In the genomic region with DNA sequence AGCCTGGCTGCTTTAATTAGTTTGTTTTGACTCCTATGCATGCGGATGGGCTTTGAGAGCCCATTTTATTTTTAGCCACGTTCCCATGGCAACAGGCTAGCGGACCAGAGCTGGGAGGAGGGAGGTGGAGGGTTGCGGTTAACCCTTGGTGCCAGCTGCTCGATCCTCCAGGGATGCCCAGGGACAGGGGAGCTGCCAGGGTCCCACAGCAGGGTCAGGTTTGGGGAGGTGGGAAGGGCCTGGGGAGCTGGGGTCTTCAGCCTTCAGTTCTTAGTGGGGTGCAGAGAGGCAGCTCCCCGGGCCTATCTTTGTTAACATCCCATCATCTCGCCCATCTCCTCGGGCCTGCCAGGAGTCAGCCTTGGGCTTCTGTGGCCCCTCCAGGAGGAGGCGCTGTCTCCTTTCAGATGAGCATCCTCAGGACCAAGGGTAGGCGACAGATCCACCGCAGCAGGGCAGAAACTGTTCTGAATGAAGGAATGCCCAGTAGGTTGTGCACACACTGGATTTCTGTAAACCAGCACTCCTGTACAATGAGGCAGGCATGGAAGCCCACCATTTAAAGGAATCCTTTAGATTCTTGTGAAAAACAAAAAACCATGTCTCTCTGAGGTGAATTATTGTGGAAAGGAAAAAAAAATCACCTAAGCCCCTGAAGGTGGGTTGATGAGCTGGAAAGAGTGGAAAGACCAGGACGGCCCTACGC, we compare ENCODE assay signal across 8 cellular contexts.
DNase-seq lines count a peak whose midpoint lies in the region; ATAC-seq, FAIRE-seq and TF ChIP-seq lines count a peak whose summit lies in the region.

No MANE protein-coding gene starts in this region.

- BruUV-seq in HepG2 (replicated peaks; lab: Mats Ljungman, UMichigan) = no TSS peak

- no peak overlapping the region for H3K9ac ChIP-seq in HepG2 (ENCODE audit: insufficient read depth, low read depth, low read length)

- peak; percentile 94 for FAIRE-seq in HepG2 (lab: Jason Lieb, UNC)

- H3K79me2 ChIP-seq in HepG2 (ENCODE audit: insufficient read depth, low read length) = no peaks in the 10 kb centered on the region

- H4K20me1 ChIP-seq in HepG2 (ENCODE audit: insufficient read depth, low read length) = no peaks in the 10 kb centered on the region; the same call in 1 of the 2 replicates

- TF ChIP-seq CTCF in chondrocyte (IDR thresholded peaks at IDR 0.05) (peak; percentile 91), HepG2 (CRISPR knock-in tag; IDR thresholded peaks at IDR 0.05) (peak; percentile 98)

- POLR2A ChIA-PET in HepG2 (lab: Yijun Ruan, JAX) = no interaction called here

- intact Hi-C loops in HepG2 (cut with micrococcal nuclease; ENCODE audit: unreplicated experiment) = loop anchor here (1.0 kb wide), 3 partner anchors 85 to 252 kb away; no protein-coding TSS in a partner anchor

- CTCF ChIA-PET in HepG2 (lab: Yijun Ruan, JAX; ENCODE audit: low intra/inter-chr PET ratio, low total read pairs) = interaction anchor here (1.2 to 3.2 kb wide), 6 partner anchors 85 to 444 kb away, joined by 4 to 47 read pairs (median 8); no protein-coding TSS in a partner anchor

- in situ Hi-C loops in HepG2 (cut with HindIII; ENCODE audit: extremely low pct_ligation_motif_present, low pct_unique_long_range_greater_than_20kb) = loop anchor here (5.0 kb wide), 1 partner anchor 446 kb away; no protein-coding TSS in a partner anchor

- no peaks in the 10 kb centered on the region for H3K9me3 ChIP-seq in HepG2 (ENCODE audit: low read length)

- DNase-seq in 8988T (peak; percentile 77), NCI-H460 (ENCODE audit: extremely low read depth, low read depth) (peak; percentile 67), chondrocyte (ENCODE audit: low spot score) (no peak), HepG2 (ENCODE audit: low spot score) (peak; percentile 76)
- DNase-seq in activated CD4-positive, alpha-beta T cell treated with anti-CD3 and anti-CD28 coated beads for 4 hours = peak; percentile 77 to 82
- peak; percentile 79 to 80 for DNase-seq in stimulated activated CD4-positive, alpha-beta T cell treated with anti-CD3 and anti-CD28 coated beads, Interleukin-4, amount 100 ng/mL, for 48 hours (ENCODE audit: low read depth in 2 of 2)

- no peaks in the 10 kb centered on the region for H3K36me3 Mint-ChIP-seq in chondrocyte (ENCODE audit: low read depth)

- no peak overlapping the region for H3K4me2 ChIP-seq in HepG2 (ENCODE audit: low read depth, low read length)

- no peak overlapping the region for H3K4me3 Mint-ChIP-seq in chondrocyte (ENCODE audit: unreplicated experiment)

- no peaks in the 10 kb centered on the region for H3K36me3 ChIP-seq in HepG2 (replicated peaks in 1 of 2; ENCODE audit: control insufficient read depth in 1 of 2, insufficient read depth in 2 of 2, low read length in 2 of 2)

- no peaks in the 10 kb centered on the region for H3K9me3 Mint-ChIP-seq in chondrocyte (ENCODE audit: low read depth)

- no peak overlapping the region for H2AFZ ChIP-seq in HepG2 (ENCODE audit: low read length)

- ATAC-seq in GM18498 (IDR thresholded peaks at IDR 0.05; ENCODE audit: unreplicated experiment) (peak; percentile 80), HG03175 (IDR thresholded peaks at IDR 0.05; ENCODE audit: unreplicated experiment) (peak; percentile 63), HepG2 (peak; percentile 93)

- WGBS in HepG2 (ENCODE audit: low lambda C conversion rate) = 23% methylated on average over 13 of the region's 13 CpGs

- peaks cover 9 to 60% of the 10 kb centered on the region in 2 experiments for H3K27me3 ChIP-seq in HepG2 (ENCODE audit: control insufficient read depth in 1 of 2, insufficient read depth in 2 of 2, low read length in 2 of 2)

- no peaks in the 10 kb centered on the region for H3K4me1 ChIP-seq in HepG2 (ENCODE audit: insufficient read depth, low read length)

- no peak for TF ChIP-seq POLR2A in HepG2 (IDR thresholded peaks at IDR 0.05; ENCODE audit: insufficient read depth in 1 of 2, low read depth in 2 of 2, low read length in 2 of 2)

- no peak overlapping the region for H3K27ac ChIP-seq in HepG2 (ENCODE audit: extremely low read length, insufficient read depth, low read length)

- no peak overlapping the region for H3K4me3 ChIP-seq in HepG2 (replicated peaks in 1 of 3; ENCODE audit: insufficient read depth in 1 of 3, low read depth in 2 of 3, low read length in 3 of 3)

- no peaks in the 10 kb centered on the region for H3K27me3 Mint-ChIP-seq in chondrocyte (ENCODE audit: low read depth)

- H3K4me1 Mint-ChIP-seq in chondrocyte (ENCODE audit: low read depth) = peaks cover 25% of the 10 kb centered on the region

- TF ChIP-seq EP300 in HepG2 (IDR thresholded peaks at IDR 0.05; ENCODE audit: low read depth in 2 of 2, low read length in 2 of 2) = no peak
- no peak for TF ChIP-seq EP300 in HepG2 (CRISPR knock-in tag; IDR thresholded peaks at IDR 0.05; ENCODE audit: borderline replicate concordance)

- TF ChIP-seq RAD21 in HepG2 (CRISPR knock-in tag; IDR thresholded peaks at IDR 0.05) = peak; percentile 96

- H3K27ac Mint-ChIP-seq in chondrocyte (ENCODE audit: unreplicated experiment) = no peak overlapping the region

TF ChIP-seq in HepG2, 621 proteins besides CTCF, POLR2A, EP300 and RAD21 (continues in another document):
- TF ChIP-seq FOXC1 (CRISPR knock-in tag; IDR thresholded peaks at IDR 0.05; ENCODE audit: borderline replicate concordance) (no peak), SOX5 (CRISPR knock-in tag; IDR thresholded peaks at IDR 0.05; ENCODE audit: borderline replicate concordance) (no peak), ZNF180 (CRISPR knock-in tag; IDR thresholded peaks at IDR 0.05; ENCODE audit: borderline replicate concordance, low read depth) (no peak), ZNF83 (CRISPR knock-in tag; IDR thresholded peaks at IDR 0.05; ENCODE audit: borderline replicate concordance) (no peak), ARID2 (CRISPR knock-in tag; IDR thresholded peaks at IDR 0.05; ENCODE audit: borderline replicate concordance) (no peak), HOXD1 (CRISPR knock-in tag; IDR thresholded peaks at IDR 0.05) (no peak), MIER3 (CRISPR knock-in tag; IDR thresholded peaks at IDR 0.05; ENCODE audit: borderline replicate concordance) (0 out of 2 replicates have a peak, but pooled peaks have one; percentile 71), ZNF713 (CRISPR knock-in tag; IDR thresholded peaks at IDR 0.05) (no peak), EED (CRISPR knock-in tag; IDR thresholded peaks at IDR 0.05) (no peak), SATB2 (CRISPR knock-in tag; IDR thresholded peaks at IDR 0.05) (no peak), SAP130 (CRISPR knock-in tag; IDR thresholded peaks at IDR 0.05; ENCODE audit: low read depth) (peak; percentile 43), REL (CRISPR knock-in tag; conservative IDR thresholded peaks at IDR 0.05) (no peak)
- TF ChIP-seq, protein P1, sequence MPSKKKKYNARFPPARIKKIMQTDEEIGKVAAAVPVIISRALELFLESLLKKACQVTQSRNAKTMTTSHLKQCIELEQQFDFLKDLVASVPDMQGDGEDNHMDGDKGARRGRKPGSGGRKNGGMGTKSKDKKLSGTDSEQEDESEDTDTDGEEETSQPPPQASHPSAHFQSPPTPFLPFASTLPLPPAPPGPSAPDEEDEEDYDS (CRISPR knock-in tag; IDR thresholded peaks at IDR 0.05) = no peak
- TF ChIP-seq, protein P2, sequence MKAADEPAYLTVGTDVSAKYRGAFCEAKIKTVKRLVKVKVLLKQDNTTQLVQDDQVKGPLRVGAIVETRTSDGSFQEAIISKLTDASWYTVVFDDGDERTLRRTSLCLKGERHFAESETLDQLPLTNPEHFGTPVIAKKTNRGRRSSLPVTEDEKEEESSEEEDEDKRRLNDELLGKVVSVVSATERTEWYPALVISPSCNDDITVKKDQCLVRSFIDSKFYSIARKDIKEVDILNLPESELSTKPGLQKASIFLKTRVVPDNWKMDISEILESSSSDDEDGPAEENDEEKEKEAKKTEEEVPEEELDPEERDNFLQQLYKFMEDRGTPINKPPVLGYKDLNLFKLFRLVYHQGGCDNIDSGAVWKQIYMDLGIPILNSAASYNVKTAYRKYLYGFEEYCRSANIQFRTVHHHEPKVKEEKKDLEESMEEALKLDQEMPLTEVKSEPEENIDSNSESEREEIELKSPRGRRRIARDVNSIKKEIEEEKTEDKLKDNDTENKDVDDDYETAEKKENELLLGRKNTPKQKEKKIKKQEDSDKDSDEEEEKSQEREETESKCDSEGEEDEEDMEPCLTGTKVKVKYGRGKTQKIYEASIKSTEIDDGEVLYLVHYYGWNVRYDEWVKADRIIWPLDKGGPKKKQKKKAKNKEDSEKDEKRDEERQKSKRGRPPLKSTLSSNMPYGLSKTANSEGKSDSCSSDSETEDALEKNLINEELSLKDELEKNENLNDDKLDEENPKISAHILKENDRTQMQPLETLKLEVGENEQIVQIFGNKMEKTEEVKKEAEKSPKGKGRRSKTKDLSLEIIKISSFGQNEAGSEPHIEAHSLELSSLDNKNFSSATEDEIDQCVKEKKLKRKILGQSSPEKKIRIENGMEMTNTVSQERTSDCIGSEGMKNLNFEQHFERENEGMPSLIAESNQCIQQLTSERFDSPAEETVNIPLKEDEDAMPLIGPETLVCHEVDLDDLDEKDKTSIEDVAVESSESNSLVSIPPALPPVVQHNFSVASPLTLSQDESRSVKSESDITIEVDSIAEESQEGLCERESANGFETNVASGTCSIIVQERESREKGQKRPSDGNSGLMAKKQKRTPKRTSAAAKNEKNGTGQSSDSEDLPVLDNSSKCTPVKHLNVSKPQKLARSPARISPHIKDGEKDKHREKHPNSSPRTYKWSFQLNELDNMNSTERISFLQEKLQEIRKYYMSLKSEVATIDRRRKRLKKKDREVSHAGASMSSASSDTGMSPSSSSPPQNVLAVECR (CRISPR knock-in tag; IDR thresholded peaks at IDR 0.05; ENCODE audit: borderline replicate concordance) = no peak
- TF ChIP-seq, protein P3, sequence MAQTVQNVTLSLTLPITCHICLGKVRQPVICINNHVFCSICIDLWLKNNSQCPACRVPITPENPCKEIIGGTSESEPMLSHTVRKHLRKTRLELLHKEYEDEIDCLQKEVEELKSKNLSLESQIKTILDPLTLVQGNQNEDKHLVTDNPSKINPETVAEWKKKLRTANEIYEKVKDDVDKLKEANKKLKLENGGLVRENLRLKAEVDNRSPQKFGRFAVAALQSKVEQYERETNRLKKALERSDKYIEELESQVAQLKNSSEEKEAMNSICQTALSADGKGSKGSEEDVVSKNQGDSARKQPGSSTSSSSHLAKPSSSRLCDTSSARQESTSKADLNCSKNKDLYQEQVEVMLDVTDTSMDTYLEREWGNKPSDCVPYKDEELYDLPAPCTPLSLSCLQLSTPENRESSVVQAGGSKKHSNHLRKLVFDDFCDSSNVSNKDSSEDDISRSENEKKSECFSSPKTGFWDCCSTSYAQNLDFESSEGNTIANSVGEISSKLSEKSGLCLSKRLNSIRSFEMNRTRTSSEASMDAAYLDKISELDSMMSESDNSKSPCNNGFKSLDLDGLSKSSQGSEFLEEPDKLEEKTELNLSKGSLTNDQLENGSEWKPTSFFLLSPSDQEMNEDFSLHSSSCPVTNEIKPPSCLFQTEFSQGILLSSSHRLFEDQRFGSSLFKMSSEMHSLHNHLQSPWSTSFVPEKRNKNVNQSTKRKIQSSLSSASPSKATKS (CRISPR knock-in tag; IDR thresholded peaks at IDR 0.05) = no peak
